Comparison of ENCODE assay signal across 21 cellular contexts in genomic region chr1:86546787-86547221, GRCh38. TPM values are rescaled to one million over a fixed set of nuclear protein-coding genes. Genes with fewer than 3 reads are reported as not detected.
A peak's percentile ranks its signal among the peaks of the same experiment; 100 is the strongest.
DNase-seq lines count a peak whose midpoint lies in the region; ATAC-seq and TF ChIP-seq lines count a peak whose summit lies in the region.
"Had no signal": no experiment of that assay in that cellular context is flagged by ENCODE, and none has a peak within 500 bp of the region (broad histone marks: within the 10 kb centered on the region; RNA-seq: fewer than 3 reads in every experiment).

A gene with protein sequence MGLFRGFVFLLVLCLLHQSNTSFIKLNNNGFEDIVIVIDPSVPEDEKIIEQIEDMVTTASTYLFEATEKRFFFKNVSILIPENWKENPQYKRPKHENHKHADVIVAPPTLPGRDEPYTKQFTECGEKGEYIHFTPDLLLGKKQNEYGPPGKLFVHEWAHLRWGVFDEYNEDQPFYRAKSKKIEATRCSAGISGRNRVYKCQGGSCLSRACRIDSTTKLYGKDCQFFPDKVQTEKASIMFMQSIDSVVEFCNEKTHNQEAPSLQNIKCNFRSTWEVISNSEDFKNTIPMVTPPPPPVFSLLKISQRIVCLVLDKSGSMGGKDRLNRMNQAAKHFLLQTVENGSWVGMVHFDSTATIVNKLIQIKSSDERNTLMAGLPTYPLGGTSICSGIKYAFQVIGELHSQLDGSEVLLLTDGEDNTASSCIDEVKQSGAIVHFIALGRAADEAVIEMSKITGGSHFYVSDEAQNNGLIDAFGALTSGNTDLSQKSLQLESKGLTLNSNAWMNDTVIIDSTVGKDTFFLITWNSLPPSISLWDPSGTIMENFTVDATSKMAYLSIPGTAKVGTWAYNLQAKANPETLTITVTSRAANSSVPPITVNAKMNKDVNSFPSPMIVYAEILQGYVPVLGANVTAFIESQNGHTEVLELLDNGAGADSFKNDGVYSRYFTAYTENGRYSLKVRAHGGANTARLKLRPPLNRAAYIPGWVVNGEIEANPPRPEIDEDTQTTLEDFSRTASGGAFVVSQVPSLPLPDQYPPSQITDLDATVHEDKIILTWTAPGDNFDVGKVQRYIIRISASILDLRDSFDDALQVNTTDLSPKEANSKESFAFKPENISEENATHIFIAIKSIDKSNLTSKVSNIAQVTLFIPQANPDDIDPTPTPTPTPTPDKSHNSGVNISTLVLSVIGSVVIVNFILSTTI (plus strand): TSS chr1:86547078. CDS start chr1:86547120, 42 bp downstream.

- no peak for DNase-seq in Calu3
- DNase-seq in NCI-H748 (lab: John Stamatoyannopoulos, UW; ENCODE audit: unreplicated experiment), result peak; percentile 79
- DNase-seq in dorsolateral prefrontal cortex, result no peak
- peak; percentile 66 for DNase-seq in middle frontal gyrus (ENCODE audit: extremely low spot score, low spot score)
- no peak for DNase-seq in retina
- no peak for DNase-seq in mesenteric fat pad (ENCODE audit: low spot score)
- DNase-seq in stimulated activated naive B cell treated with anti-CD40 and anti-IgM and Interleukin-4, amounts not matched to agents 10 μg/mL and 1 μg/mL and 100 μg/mL, for 72 hours, result no peak
- DNase-seq: ACHN; activated CD4-positive, alpha-beta T cell treated with anti-CD3 and anti-CD28 coated beads, Interleukin-2, amount 10 ng/mL, durations not matched to agents 7 days and 5 days; activated CD8-positive, alpha-beta memory T cell treated with anti-CD3 and anti-CD28 coated beads, Interleukin-2, amount 50 U/mL, for 4 hours; activated gamma-delta T cell treated with Interleukin-2 at 50 U/mL for 16 hours; DMS79; GOT3; MV-4-11; NCI-H2171; occipital lobe; right lobe of liver; stimulated activated naive CD4-positive, alpha-beta T cell treated with Interleukin-2 at 50 U/mL for 16 hours; upper lobe of right lung had no signal

- no peaks in the 10 kb centered on the region for H3K27me3 Mint-ChIP-seq in Calu3 (ENCODE audit: unreplicated experiment)
- peaks cover 0 to 8% of the 10 kb centered on the region in 2 donors for H3K27me3 Mint-ChIP-seq in stimulated activated naive B cell treated with anti-CD40 and anti-IgM and Interleukin-4, amounts not matched to agents 10 μg/mL and 1 μg/mL and 100 μg/mL, for 72 hours

- no peaks in the 10 kb centered on the region for H3K9me3 Mint-ChIP-seq in Calu3 (ENCODE audit: low read depth, unreplicated experiment)
- peaks cover 0 to 8% of the 10 kb centered on the region in 2 donors for H3K9me3 Mint-ChIP-seq in stimulated activated naive B cell treated with anti-CD40 and anti-IgM and Interleukin-4, amounts not matched to agents 10 μg/mL and 1 μg/mL and 100 μg/mL, for 72 hours
- H3K9me3 Mint-ChIP-seq: activated CD4-positive, alpha-beta T cell treated with anti-CD3 and anti-CD28 coated beads, Interleukin-2, amount 10 ng/mL, durations not matched to agents 7 days and 5 days; central memory CD8-positive, alpha-beta T cell had no signal

- TF ChIP-seq CTCF in Calu3 (IDR thresholded peaks at IDR 0.05; ENCODE audit: unreplicated experiment), result no peak
- peak in 3 of 56 donors; percentile 18 to 35 (median 19) for TF ChIP-seq CTCF in dorsolateral prefrontal cortex (IDR thresholded peaks at IDR 0.05 in 54 of 56, conservative IDR thresholded peaks at IDR 0.05 in 2 of 56; ENCODE audit: low read depth in 1 of 56, partially characterized antibody in 56 of 56)

- BruUV-seq in Calu3 (replicated peaks; lab: Mats Ljungman, UMichigan), result no TSS peak

- CTCF ChIA-PET in Calu3 (lab: Charles Lee), result interaction anchor here (1.2 kb wide), 1 partner anchor 10 kb away, joined by 3 read pairs; no protein-coding TSS in a partner anchor

- H3K36me3 Mint-ChIP-seq in Calu3 (ENCODE audit: insufficient read depth, unreplicated experiment), result peaks cover 7% of the 10 kb centered on the region
- no peaks in the 10 kb centered on the region for H3K36me3 Mint-ChIP-seq in stimulated activated naive B cell treated with anti-CD40 and anti-IgM and Interleukin-4, amounts not matched to agents 10 μg/mL and 1 μg/mL and 100 μg/mL, for 72 hours

- peak within 1 kb of the TSS; percentile 14 to 100 (median 94) for H3K27ac ChIP-seq in dorsolateral prefrontal cortex
- H3K27ac ChIP-seq: right lobe of liver, upper lobe of right lung had no signal

- ATAC-seq in stimulated activated naive B cell treated with anti-CD40 and anti-IgM and Interleukin-4, amounts not matched to agents 10 μg/mL and 1 μg/mL and 100 μg/mL, for 72 hours (replicated peaks), result no peak
- ATAC-seq in GM21528 (IDR thresholded peaks at IDR 0.05; ENCODE audit: low FRiP score, unreplicated experiment), result no peak
- ATAC-seq: right lobe of liver, upper lobe of right lung had no signal

- H3K27ac Mint-ChIP-seq in Calu3 (ENCODE audit: unreplicated experiment), result peak within 1 kb of the TSS; percentile 12
- no peak within 1 kb of the TSS for H3K27ac Mint-ChIP-seq in stimulated activated naive B cell treated with anti-CD40 and anti-IgM and Interleukin-4, amounts not matched to agents 10 μg/mL and 1 μg/mL and 100 μg/mL, for 72 hours
- H3K27ac Mint-ChIP-seq: activated CD4-positive, alpha-beta T cell treated with anti-CD3 and anti-CD28 coated beads, Interleukin-2, amount 10 ng/mL, durations not matched to agents 7 days and 5 days had no signal

- H3K27me3 ChIP-seq in dorsolateral prefrontal cortex, result no peaks in the 10 kb centered on the region
- H3K27me3 ChIP-seq: right lobe of liver, upper lobe of right lung had no signal

- intact Hi-C loops in Calu3 (cut with micrococcal nuclease; ENCODE audit: unreplicated experiment), result no loop called here
- intact Hi-C loops in dorsolateral prefrontal cortex (cut with DNase I), result no loop called here

- H3K4me3 Mint-ChIP-seq in Calu3 (ENCODE audit: low read depth, unreplicated experiment), result no peak within 1 kb of the TSS
- H3K4me3 Mint-ChIP-seq in stimulated activated naive B cell treated with anti-CD40 and anti-IgM and Interleukin-4, amounts not matched to agents 10 μg/mL and 1 μg/mL and 100 μg/mL, for 72 hours, result no peak within 1 kb of the TSS
- H3K4me3 Mint-ChIP-seq: activated CD4-positive, alpha-beta T cell treated with anti-CD3 and anti-CD28 coated beads, Interleukin-2, amount 10 ng/mL, durations not matched to agents 7 days and 5 days; central memory CD8-positive, alpha-beta T cell had no signal

- peaks cover 31% of the 10 kb centered on the region for H3K4me1 Mint-ChIP-seq in Calu3 (ENCODE audit: low read depth, unreplicated experiment)
- no peaks in the 10 kb centered on the region for H3K4me1 Mint-ChIP-seq in stimulated activated naive B cell treated with anti-CD40 and anti-IgM and Interleukin-4, amounts not matched to agents 10 μg/mL and 1 μg/mL and 100 μg/mL, for 72 hours
- H3K4me1 Mint-ChIP-seq: activated CD4-positive, alpha-beta T cell treated with anti-CD3 and anti-CD28 coated beads, Interleukin-2, amount 10 ng/mL, durations not matched to agents 7 days and 5 days; central memory CD8-positive, alpha-beta T cell had no signal

- peak within 1 kb of the TSS in 42 of 59 donors; percentile 2 to 48 (median 22) for H3K4me3 ChIP-seq in dorsolateral prefrontal cortex
- H3K4me3 ChIP-seq: right lobe of liver, upper lobe of right lung had no signal

RNA-seq across cellular contexts. Expression of the gene that starts here (rescaled TPM):
- total RNA-seq in Calu3 (2022), result not detected in 2 replicates
- 10 to 100 TPM in 25 of 120 experiments, 1 to 10 TPM in 92, under 1 TPM in 3; 0.93 to 27.9 (median 5.7) TPM for total RNA-seq in dorsolateral prefrontal cortex
- not detected for total RNA-seq in mesenteric fat pad
- total RNA-seq: activated CD4-positive, alpha-beta T cell treated with anti-CD3 and anti-CD28 coated beads, Interleukin-2, amount 10 ng/mL, durations not matched to agents 7 days and 5 days; occipital lobe; upper lobe of right lung had no signal

Comparison
In these comparisons a context has a peak if more than half of its experiments do, and no peak if none do; other contexts are left out.
1. DNase-seq: peak in NCI-H748 (single experiment) and middle frontal gyrus (single experiment); none in Calu3 (single experiment), dorsolateral prefrontal cortex (0 of 10), retina (single experiment), mesenteric fat pad (single experiment) and stimulated activated naive B cell treated with anti-CD40 and anti-IgM and Interleukin-4, amounts not matched to agents 10 μg/mL and 1 μg/mL and 100 μg/mL, for 72 hours (single experiment).